Comparison of ENCODE assay signal across 9 cellular contexts in genomic region chr3:146125946-146126345, GRCh38. TPM values are rescaled to one million over a fixed set of nuclear protein-coding genes. Genes with fewer than 3 reads are reported as not detected.
DNase-seq lines count a peak whose midpoint lies in the region; ATAC-seq and TF ChIP-seq lines count a peak whose summit lies in the region.
"Had no signal": no experiment of that assay in that cellular context is flagged by ENCODE, and none has a peak within 500 bp of the region (broad histone marks: within the 10 kb centered on the region; RNA-seq: fewer than 3 reads in every experiment).

No MANE protein-coding gene starts in this region.

- no peak overlapping the region for H3K4me3 ChIP-seq in RWPE2 (ENCODE audit: severe bottlenecking)
- H3K4me3 ChIP-seq in fibroblast of villous mesenchyme (ENCODE audit: low read depth, low read length): no peak overlapping the region
- H3K4me3 ChIP-seq in CD8-positive, alpha-beta memory T cell (ENCODE audit: low read length): no peak overlapping the region
- H3K4me3 ChIP-seq in CD4-positive, alpha-beta memory T cell (ENCODE audit: low read length in 2 of 2): no peak overlapping the region
- H3K4me3 ChIP-seq: esophagus squamous epithelium had no signal

- H3K27me3 ChIP-seq in RWPE2 (ENCODE audit: insufficient read depth, poor library complexity, severe bottlenecking): no peaks in the 10 kb centered on the region
- H3K27me3 ChIP-seq in CD8-positive, alpha-beta memory T cell (ENCODE audit: insufficient read depth, low read length, poor library complexity, severe bottlenecking): no peaks in the 10 kb centered on the region
- no peaks in the 10 kb centered on the region for H3K27me3 ChIP-seq in CD4-positive, alpha-beta memory T cell (ENCODE audit: insufficient read depth, low read length)
- H3K27me3 ChIP-seq: esophagus squamous epithelium had no signal

- DNase-seq in COLO829 (ENCODE audit: low spot score) (peak; percentile 16), RWPE2 (ENCODE audit: low spot score) (no peak), fibroblast of villous mesenchyme (ENCODE audit: low read depth) (peak; percentile 97), osteocyte (ENCODE audit: extremely low spot score, unreplicated experiment) (no peak), NCI-H526 (lab: John Stamatoyannopoulos, UW) (no peak)
- no peak for DNase-seq in CD8-positive, alpha-beta memory T cell
- no peak for DNase-seq in T-helper 2 cell treated with Interferon-gamma antibody and Interleukin-4, amounts not matched to agents 5 μg/mL and 100 μg/mL, for 36 hours (ENCODE audit: low spot score)
- DNase-seq in CD4-positive, alpha-beta memory T cell: no peak
- DNase-seq: esophagus squamous epithelium had no signal

- peaks cover 71% of the 10 kb centered on the region for H3K36me3 ChIP-seq in RWPE2 (ENCODE audit: low read depth)
- no peaks in the 10 kb centered on the region for H3K36me3 ChIP-seq in CD8-positive, alpha-beta memory T cell (ENCODE audit: insufficient read depth, low read length)
- no peaks in the 10 kb centered on the region for H3K36me3 ChIP-seq in CD4-positive, alpha-beta memory T cell (ENCODE audit: insufficient read depth, low read length)

- H3K27me3 Mint-ChIP-seq in osteocyte (ENCODE audit: unreplicated experiment): no peaks in the 10 kb centered on the region
- no peaks in the 10 kb centered on the region for H3K27me3 Mint-ChIP-seq in CD8-positive, alpha-beta memory T cell
- no peaks in the 10 kb centered on the region for H3K27me3 Mint-ChIP-seq in T-helper 2 cell treated with Interferon-gamma antibody and Interleukin-4, amounts not matched to agents 5 μg/mL and 100 μg/mL, for 36 hours (ENCODE audit: low read depth)
- no peaks in the 10 kb centered on the region for H3K27me3 Mint-ChIP-seq in CD4-positive, alpha-beta memory T cell

- peaks cover 36% of the 10 kb centered on the region for H3K4me1 ChIP-seq in RWPE2 (ENCODE audit: insufficient read depth, poor library complexity, severe bottlenecking)
- H3K4me1 ChIP-seq in CD8-positive, alpha-beta memory T cell (ENCODE audit: insufficient read depth, low read length): no peaks in the 10 kb centered on the region
- no peaks in the 10 kb centered on the region for H3K4me1 ChIP-seq in CD4-positive, alpha-beta memory T cell (ENCODE audit: insufficient read depth, low read length)

- no peak for TF ChIP-seq CTCF in RWPE2 (IDR thresholded peaks at IDR 0.05; ENCODE audit: poor library complexity, severe bottlenecking)
- no peak for TF ChIP-seq CTCF in fibroblast of villous mesenchyme (IDR thresholded peaks at IDR 0.05; ENCODE audit: insufficient read depth, low read depth, low read length)
- TF ChIP-seq CTCF in osteocyte (IDR thresholded peaks at IDR 0.05): no peak

- H3K9me3 ChIP-seq in RWPE2 (ENCODE audit: severe bottlenecking): no peaks in the 10 kb centered on the region
- H3K9me3 ChIP-seq in CD8-positive, alpha-beta memory T cell (ENCODE audit: low read length): no peaks in the 10 kb centered on the region
- H3K9me3 ChIP-seq in CD4-positive, alpha-beta memory T cell (ENCODE audit: control insufficient read depth in 1 of 2, low read length in 2 of 2): no peaks in the 10 kb centered on the region
- H3K9me3 ChIP-seq: esophagus squamous epithelium had no signal

- H3K9me3 Mint-ChIP-seq in osteocyte (ENCODE audit: unreplicated experiment): peaks cover 7% of the 10 kb centered on the region
- H3K9me3 Mint-ChIP-seq in CD8-positive, alpha-beta memory T cell: peaks cover 1 to 13% (median 2%) of the 10 kb centered on the region in 5 donors
- peaks cover 3% of the 10 kb centered on the region for H3K9me3 Mint-ChIP-seq in T-helper 2 cell treated with Interferon-gamma antibody and Interleukin-4, amounts not matched to agents 5 μg/mL and 100 μg/mL, for 36 hours
- H3K9me3 Mint-ChIP-seq in CD4-positive, alpha-beta memory T cell: peaks cover 0 to 8% (median 0%) of the 10 kb centered on the region in 8 donors

- H3K4me3 Mint-ChIP-seq in osteocyte (ENCODE audit: unreplicated experiment): no peak overlapping the region
- H3K4me3 Mint-ChIP-seq in CD8-positive, alpha-beta memory T cell: no peak overlapping the region
- H3K4me3 Mint-ChIP-seq in T-helper 2 cell treated with Interferon-gamma antibody and Interleukin-4, amounts not matched to agents 5 μg/mL and 100 μg/mL, for 36 hours: no peak overlapping the region
- H3K4me3 Mint-ChIP-seq in CD4-positive, alpha-beta memory T cell: no peak overlapping the region

- H3K4me1 Mint-ChIP-seq in osteocyte (ENCODE audit: unreplicated experiment): peaks cover 67% of the 10 kb centered on the region
- no peaks in the 10 kb centered on the region for H3K4me1 Mint-ChIP-seq in CD8-positive, alpha-beta memory T cell
- no peaks in the 10 kb centered on the region for H3K4me1 Mint-ChIP-seq in T-helper 2 cell treated with Interferon-gamma antibody and Interleukin-4, amounts not matched to agents 5 μg/mL and 100 μg/mL, for 36 hours (ENCODE audit: low read depth)
- H3K4me1 Mint-ChIP-seq in CD4-positive, alpha-beta memory T cell: no peaks in the 10 kb centered on the region

- H3K27ac ChIP-seq in RWPE2 (ENCODE audit: poor library complexity, severe bottlenecking): peak overlapping the region; percentile 64
- H3K27ac ChIP-seq in CD8-positive, alpha-beta memory T cell (ENCODE audit: low read depth, low read length): no peak overlapping the region
- H3K27ac ChIP-seq in CD4-positive, alpha-beta memory T cell (ENCODE audit: low read depth, low read length): no peak overlapping the region

- CTCF ChIA-PET in CD8-positive, alpha-beta memory T cell (lab: Charles Lee): interaction anchor here (0.7 kb wide), 1 partner anchor 13 kb away, joined by 3 read pairs; no protein-coding TSS in a partner anchor
- CTCF ChIA-PET in CD4-positive, alpha-beta memory T cell (lab: Charles Lee; ENCODE audit: partially characterized antibody): no interaction called here

- peak; percentile 95 for ATAC-seq in RWPE2 (ENCODE audit: low read depth)

- intact Hi-C loops in CD4-positive, alpha-beta memory T cell (cut with micrococcal nuclease): no loop called here

- peak overlapping the region; percentile 94 for H3K27ac Mint-ChIP-seq in osteocyte (ENCODE audit: unreplicated experiment)
- H3K27ac Mint-ChIP-seq in CD8-positive, alpha-beta memory T cell: no peak overlapping the region
- H3K27ac Mint-ChIP-seq in T-helper 2 cell treated with Interferon-gamma antibody and Interleukin-4, amounts not matched to agents 5 μg/mL and 100 μg/mL, for 36 hours: no peak overlapping the region
- no peak overlapping the region for H3K27ac Mint-ChIP-seq in CD4-positive, alpha-beta memory T cell

- peaks cover 24% of the 10 kb centered on the region for H3K36me3 Mint-ChIP-seq in osteocyte (ENCODE audit: unreplicated experiment)
- H3K36me3 Mint-ChIP-seq in CD8-positive, alpha-beta memory T cell: no peaks in the 10 kb centered on the region
- H3K36me3 Mint-ChIP-seq in T-helper 2 cell treated with Interferon-gamma antibody and Interleukin-4, amounts not matched to agents 5 μg/mL and 100 μg/mL, for 36 hours (ENCODE audit: low read depth): no peaks in the 10 kb centered on the region
- H3K36me3 Mint-ChIP-seq in CD4-positive, alpha-beta memory T cell: no peaks in the 10 kb centered on the region

- POLR2A ChIA-PET in CD8-positive, alpha-beta memory T cell (lab: Charles Lee): no interaction called here
- POLR2A ChIA-PET in CD4-positive, alpha-beta memory T cell (lab: Charles Lee; ENCODE audit: partially characterized antibody): no interaction called here

RNA-seq across cellular contexts. Expression of gene PLOD2, which starts 35.0 kb away (rescaled TPM):
- total RNA-seq in fibroblast of villous mesenchyme: 154 and 393 TPM in 2 replicates
- total RNA-seq in osteocyte: 96.1 and 97.1 TPM in 2 replicates
- under 1 TPM; 0.18 to 0.35 TPM for total RNA-seq in CD8-positive, alpha-beta memory T cell
- polyA plus RNA-seq in CD8-positive, alpha-beta memory T cell: not detected
- total RNA-seq in CD4-positive, alpha-beta memory T cell: not detected
- polyA plus RNA-seq in CD4-positive, alpha-beta memory T cell: not detected

Comparison
In these comparisons a context has a peak if more than half of its experiments do, and no peak if none do; other contexts are left out.
1. DNase-seq: peak in COLO829 (single experiment) and fibroblast of villous mesenchyme (single experiment); none in RWPE2 (single experiment), osteocyte (single experiment), NCI-H526 (0 of 2), CD8-positive, alpha-beta memory T cell (0 of 5), T-helper 2 cell treated with Interferon-gamma antibody and Interleukin-4, amounts not matched to agents 5 μg/mL and 100 μg/mL, for 36 hours (single experiment) and CD4-positive, alpha-beta memory T cell (0 of 5).
2. RNA of gene PLOD2, which starts 35.0 kb away (total RNA-seq): 154 to 393 TPM in fibroblast of villous mesenchyme and 96.1 to 97.1 TPM in osteocyte; 0.18 to 0.35 TPM in CD8-positive, alpha-beta memory T cell and not detected in CD4-positive, alpha-beta memory T cell; every median in the first group is over 10 times any median in the second.